Comparison of ENCODE assay signal across 20 cellular contexts in genomic region chr20:5159928-5160327, GRCh38. TPM values are rescaled to one million over a fixed set of nuclear protein-coding genes. Genes with fewer than 3 reads are reported as not detected.
A peak's percentile ranks its signal among the peaks of the same experiment; 100 is the strongest.
DNase-seq lines count a peak whose midpoint lies in the region; ATAC-seq and TF ChIP-seq lines count a peak whose summit lies in the region.
"Had no signal": no experiment of that assay in that cellular context is flagged by ENCODE, and none has a peak within 500 bp of the region (broad histone marks: within the 10 kb centered on the region; RNA-seq: fewer than 3 reads in every experiment).

No MANE protein-coding gene starts in this region.

- peaks cover 0 to 48% (median 0%) of the 10 kb centered on the region in 11 experiments; a peak in 7 of 22 replicates for H4K20me1 ChIP-seq in BLaER1 treated with 17β-estradiol and CSF1 and Interleukin-3, amounts not matched to agents 10 nM and 100 nM
- H4K20me1 ChIP-seq in GM23338 (replicated peaks; ENCODE audit: insufficient read depth) = peaks cover 2% of the 10 kb centered on the region; the same call in 1 of the 2 replicates

- H3K27ac ChIP-seq in BLaER1 treated with 17β-estradiol and CSF1 and Interleukin-3, amounts not matched to agents 10 nM and 100 nM = peak overlapping the region in 8 of 11 experiments; percentile 3 to 64 (median 40); a peak in 10 of 22 replicates
- H3K27ac ChIP-seq in GM23338 (ENCODE audit: low read depth) (0 out of 2 replicates have a peak overlapping the region, but pooled peaks have one; percentile 34), psoas muscle (peak overlapping the region; percentile 58), thyroid gland (no peak overlapping the region)
- H3K27ac ChIP-seq: GM23248 had no signal

- no peak overlapping the region for H2AFZ ChIP-seq in GM23338
- H2AFZ ChIP-seq: GM23248 had no signal

- H3K27me3 Mint-ChIP-seq in GM23338 (ENCODE audit: insufficient read depth, low read depth, poor library complexity) (peaks cover 1% of the 10 kb centered on the region), natural killer cell (ENCODE audit: low read depth in 2 of 2) (no peaks in the 10 kb centered on the region)
- H3K27me3 Mint-ChIP-seq: CD4-positive, alpha-beta T cell had no signal

- no peak for TF ChIP-seq CTCF in GM23338 (conservative IDR thresholded peaks at IDR 0.05; ENCODE audit: low read depth in 2 of 2)
- TF ChIP-seq CTCF in psoas muscle (IDR thresholded peaks at IDR 0.05) = no peak
- no peak for TF ChIP-seq CTCF in natural killer cell (IDR thresholded peaks at IDR 0.05)
- no peak for TF ChIP-seq CTCF in thyroid gland (IDR thresholded peaks at IDR 0.05)

- H3K4me1 Mint-ChIP-seq in GM23338 (peaks cover 29% of the 10 kb centered on the region), natural killer cell (peaks cover 40 to 53% of the 10 kb centered on the region in 2 donors)

- H3K36me3 ChIP-seq in BLaER1 treated with 17β-estradiol and CSF1 and Interleukin-3, amounts not matched to agents 10 nM and 100 nM = peaks cover 0 to 30% (median 13%) of the 10 kb centered on the region in 11 experiments; a peak in 12 of 22 replicates
- H3K36me3 ChIP-seq in GM23338 (ENCODE audit: insufficient read depth) (no peaks in the 10 kb centered on the region), iPS-15b (ENCODE audit: control insufficient read depth, insufficient read depth, low read length) (no peaks in the 10 kb centered on the region), psoas muscle (ENCODE audit: insufficient read depth in 1 of 2, low read depth in 1 of 2) (no peaks in the 10 kb centered on the region), thyroid gland (no peaks in the 10 kb centered on the region)

- WGBS in psoas muscle, 3 donors = 23 to 26% (median 24%) methylated on average over 3 of the region's 3 CpGs
- WGBS in thyroid gland, 2 donors = 67 to 74% methylated on average over 3 of the region's 3 CpGs

- H3K27me3 ChIP-seq in BLaER1 treated with 17β-estradiol and CSF1 and Interleukin-3, amounts not matched to agents 10 nM and 100 nM = no peaks in the 10 kb centered on the region
- H3K27me3 ChIP-seq in GM23338 (ENCODE audit: insufficient read depth) (no peaks in the 10 kb centered on the region), iPS-15b (ENCODE audit: control insufficient read depth, insufficient read depth, low read length) (no peaks in the 10 kb centered on the region), psoas muscle (ENCODE audit: insufficient read depth in 3 of 3, low read length in 2 of 3) (no peaks in the 10 kb centered on the region), thyroid gland (no peaks in the 10 kb centered on the region)

- H3F3A ChIP-seq in GM23338 (replicated peaks; ENCODE audit: low read depth) = no peaks in the 10 kb centered on the region

- H3K9ac ChIP-seq in BLaER1 treated with 17β-estradiol and CSF1 and Interleukin-3, amounts not matched to agents 10 nM and 100 nM = no peak overlapping the region
- H3K9ac ChIP-seq in iPS-15b (ENCODE audit: low read depth, low read length) = peak overlapping the region; percentile 19
- H3K9ac ChIP-seq: GM23248 had no signal

- peak overlapping the region in 7 of 11 experiments; percentile 4 to 82 (median 48); a peak in 7 of 22 replicates for H3K4me2 ChIP-seq in BLaER1 treated with 17β-estradiol and CSF1 and Interleukin-3, amounts not matched to agents 10 nM and 100 nM
- H3K4me2 ChIP-seq in GM23338 = no peak overlapping the region

- H3K36me3 Mint-ChIP-seq in GM23338 (ENCODE audit: low read depth) (no peaks in the 10 kb centered on the region), natural killer cell (no peaks in the 10 kb centered on the region)

- H3K79me2 ChIP-seq in GM23338 (replicated peaks; ENCODE audit: insufficient read depth) = peaks cover 69% of the 10 kb centered on the region

- H3K9me3 ChIP-seq in BLaER1 treated with 17β-estradiol and CSF1 and Interleukin-3, amounts not matched to agents 10 nM and 100 nM (replicated peaks in 1 of 11) = peaks cover 0 to 48% (median 35%) of the 10 kb centered on the region in 11 experiments; a peak in 18 of 22 replicates
- H3K9me3 ChIP-seq in iPS-15b (ENCODE audit: control insufficient read depth, insufficient read depth, low read length) (no peaks in the 10 kb centered on the region), psoas muscle (no peaks in the 10 kb centered on the region), thyroid gland (no peaks in the 10 kb centered on the region)

- H3K9me3 Mint-ChIP-seq in GM23338 (no peaks in the 10 kb centered on the region), natural killer cell (no peaks in the 10 kb centered on the region)
- H3K9me3 Mint-ChIP-seq: CD4-positive, alpha-beta T cell had no signal

- DNase-seq in GM23338 (ENCODE audit: low spot score) (no peak), psoas muscle (no peak), natural killer cell (no peak), HuH-7 (ENCODE audit: low spot score) (no peak), thyroid gland (no peak)
- DNase-seq: AML-193; CD4-positive, alpha-beta T cell; DMS153; GF-D8; GM23248; MM.1S; NCI-H1092; NCI-H2081; NCI-H774; OCI-M1; SIG-M5 had no signal

- H3K9me2 ChIP-seq in GM23338 (ENCODE audit: insufficient read depth) = no peaks in the 10 kb centered on the region

- intact Hi-C loops in psoas muscle (cut with DNase I) = no loop called here
- intact Hi-C loops in natural killer cell (cut with micrococcal nuclease) = no loop called here
- intact Hi-C loops in thyroid gland (cut with DNase I) = no loop called here

- TF ChIP-seq POLR2A in thyroid gland (IDR thresholded peaks at IDR 0.05) = no peak

- H3K4me3 ChIP-seq in BLaER1 treated with 17β-estradiol and CSF1 and Interleukin-3, amounts not matched to agents 10 nM and 100 nM = no peak overlapping the region
- H3K4me3 ChIP-seq in GM23338 = no peak overlapping the region
- no peak overlapping the region for H3K4me3 ChIP-seq in iPS-15b (ENCODE audit: low read depth, low read length)
- no peak overlapping the region for H3K4me3 ChIP-seq in psoas muscle
- no peak overlapping the region for H3K4me3 ChIP-seq in thyroid gland (replicated peaks in 1 of 3)
- H3K4me3 ChIP-seq: GM12878, GM23248 had no signal

- no peak overlapping the region for H3K27ac Mint-ChIP-seq in GM23338
- H3K27ac Mint-ChIP-seq in natural killer cell = no peak overlapping the region
- H3K27ac Mint-ChIP-seq: CD4-positive, alpha-beta T cell had no signal

- ATAC-seq in GM23338 (no peak; the same call in 2 of the 3 replicates), psoas muscle (peak in 3 of 4 donors; percentile 40 to 69 (median 59)), natural killer cell (no peak)
- ATAC-seq: GM12878, HCT116 had no signal

- H3K4me3 Mint-ChIP-seq in GM23338 (no peak overlapping the region), natural killer cell (no peak overlapping the region)
- H3K4me3 Mint-ChIP-seq: CD4-positive, alpha-beta T cell had no signal

- peaks cover 32 to 57% (median 43%) of the 10 kb centered on the region in 10 experiments for H3K4me1 ChIP-seq in BLaER1 treated with 17β-estradiol and CSF1 and Interleukin-3, amounts not matched to agents 10 nM and 100 nM
- peaks cover 29% of the 10 kb centered on the region; the same call in 1 of the 2 replicates for H3K4me1 ChIP-seq in GM23338 (ENCODE audit: insufficient read depth)
- H3K4me1 ChIP-seq in iPS-15b (ENCODE audit: control insufficient read depth, insufficient read depth, low read length) = no peaks in the 10 kb centered on the region
- peaks cover 59% of the 10 kb centered on the region for H3K4me1 ChIP-seq in psoas muscle
- peaks cover 6 to 16% of the 10 kb centered on the region in 2 donors for H3K4me1 ChIP-seq in thyroid gland

TF ChIP-seq in GM23338, 12 proteins besides CTCF, POLR2A, EP300 and RAD21 (continues in another document):
- no peak for TF ChIP-seq ZNF114 (CRISPR knock-in tag; IDR thresholded peaks at IDR 0.05)

RNA-seq across cellular contexts. Expression of gene CDS2, which starts 33.1 kb away (rescaled TPM):
- total RNA-seq in GM23338 (2014; rRNA removed; shearing (Covaris generic)) = 40.1 and 40.8 TPM in 2 replicates
- polyA plus RNA-seq in GM23338 (2016; fragmentation: Nextera tagmentation; extraction: Ambion mirVana) (16.8 and 17.5 TPM in 2 replicates), psoas muscle (10 to 100 TPM in 2 of 3 donors, 1 to 10 TPM in 1; 8.0 to 19.5 (median 15.2) TPM)
- total RNA-seq in psoas muscle (10 to 100 TPM; 18.1 to 34.1 (median 25.2) TPM), natural killer cell (10 to 100 TPM; 45.6 to 54.7 (median 53.8) TPM), thyroid gland (10 to 100 TPM; 34.0 to 55.4 (median 40.9) TPM)

RNA-seq across cellular contexts. Expression of gene PCNA, which starts 40.2 kb away (rescaled TPM):
- 413 and 428 TPM in 2 replicates for total RNA-seq in GM23338 (2014; rRNA removed; shearing (Covaris generic))
- 349 and 353 TPM in 2 replicates for polyA plus RNA-seq in GM23338 (2016; fragmentation: Nextera tagmentation; extraction: Ambion mirVana)
- 10 to 100 TPM; 13.2 to 19.1 (median 16.3) TPM for total RNA-seq in psoas muscle
- 10 to 100 TPM; 25.5 to 53.0 (median 37.8) TPM for polyA plus RNA-seq in psoas muscle
- 10 to 100 TPM; 41.5 to 50.6 (median 46.9) TPM for total RNA-seq in natural killer cell
- 10 to 100 TPM; 35.1 to 66.1 (median 55.8) TPM for total RNA-seq in thyroid gland

RNA-seq across cellular contexts. Expression of gene TMEM230, which starts 47.1 kb away (rescaled TPM):
- total RNA-seq in GM23338 (2014; rRNA removed; shearing (Covaris generic)) = 93.4 and 102 TPM in 2 replicates
- 110 and 113 TPM in 2 replicates for polyA plus RNA-seq in GM23338 (2016; fragmentation: Nextera tagmentation; extraction: Ambion mirVana)
- total RNA-seq in psoas muscle = 10 to 100 TPM; 71.8 to 99.9 (median 82.2) TPM
- 100 to 1,000 TPM; 120 to 146 (median 126) TPM for polyA plus RNA-seq in psoas muscle
- total RNA-seq in natural killer cell = 10 to 100 TPM; 49.9 to 67.4 (median 59.9) TPM
- 100 to 1,000 TPM in 3 of 4 donors, 10 to 100 TPM in 1; 97.0 to 154 (median 142) TPM for total RNA-seq in thyroid gland

Comparison
In these comparisons a context has a peak if more than half of its experiments do, and no peak if none do; other contexts are left out.
1. H3K27ac ChIP-seq: peak in BLaER1 treated with 17β-estradiol and CSF1 and Interleukin-3, amounts not matched to agents 10 nM and 100 nM (8 of 11), GM23338 (single experiment) and psoas muscle (single experiment); none in thyroid gland (0 of 3).
2. ATAC-seq: peak in psoas muscle (3 of 4); none in GM23338 (single experiment) and natural killer cell (0 of 3).